In genomic region chr12:66032739-66033138, GRCh38 we compare ENCODE assay signal across 24 cellular contexts.
A peak's percentile ranks its signal among the peaks of the same experiment; 100 is the strongest.
DNase-seq lines count a peak whose midpoint lies in the region; ATAC-seq and TF ChIP-seq lines count a peak whose summit lies in the region.
"Had no signal": no experiment of that assay in that cellular context is flagged by ENCODE, and none has a peak within 500 bp of the region (broad histone marks: within the 10 kb centered on the region; RNA-seq: fewer than 3 reads in every experiment).

No MANE protein-coding gene starts in this region.

- H3K4me1 ChIP-seq in smooth muscle cell (ENCODE audit: low read depth) (peaks cover 7% of the 10 kb centered on the region), thyroid gland (no peaks in the 10 kb centered on the region)

- ATAC-seq in GM18867 (IDR thresholded peaks at IDR 0.05; ENCODE audit: unreplicated experiment) (peak; percentile 66), HG03175 (IDR thresholded peaks at IDR 0.05; ENCODE audit: unreplicated experiment) (peak; percentile 55)
- ATAC-seq: Panc1 had no signal

- no peak overlapping the region for H3K9ac ChIP-seq in smooth muscle cell (ENCODE audit: low read depth)

- H3K36me3 ChIP-seq in smooth muscle cell (ENCODE audit: low read depth) (no peaks in the 10 kb centered on the region), thyroid gland (no peaks in the 10 kb centered on the region)
- H3K36me3 ChIP-seq: MG63 had no signal

- WGBS in smooth muscle cell (ENCODE audit: low lambda C conversion rate): 84% methylated on average over 2 of the region's 2 CpGs
- 82 to 86% methylated on average over 2 of the region's 2 CpGs for WGBS in thyroid gland, 2 donors

- no peaks in the 10 kb centered on the region for H3K27me3 ChIP-seq in smooth muscle cell (ENCODE audit: low read depth)
- H3K27me3 ChIP-seq in thyroid gland: no peaks in the 10 kb centered on the region
- H3K27me3 ChIP-seq: MG63 had no signal

- H3K4me2 ChIP-seq in smooth muscle cell: peak overlapping the region; percentile 23

- H3K9me3 ChIP-seq in smooth muscle cell (replicated peaks; ENCODE audit: low read depth) (no peaks in the 10 kb centered on the region), thyroid gland (no peaks in the 10 kb centered on the region)
- H3K9me3 ChIP-seq: MG63 had no signal

- no peak for TF ChIP-seq POLR2A in thyroid gland (IDR thresholded peaks at IDR 0.05)

- H2AFZ ChIP-seq in smooth muscle cell (ENCODE audit: low read depth): no peak overlapping the region

- TF ChIP-seq CTCF in GM20000 (IDR thresholded peaks at IDR 0.05; ENCODE audit: extremely low read depth, missing control alignments) (no peak), smooth muscle cell (IDR thresholded peaks at IDR 0.05; ENCODE audit: borderline replicate concordance, insufficient read depth, poor library complexity, severe bottlenecking) (no peak), thyroid gland (IDR thresholded peaks at IDR 0.05) (no peak)

- DNase-seq in GM20000 (ENCODE audit: low spot score) (peak; percentile 18), smooth muscle cell (lab: John Stamatoyannopoulos, UW; ENCODE audit: unreplicated experiment) (no peak), 8988T (no peak), thyroid gland (no peak)
- DNase-seq in activated CD4-positive, alpha-beta T cell treated with anti-CD3 and anti-CD28 coated beads for 1 hour: no peak
- DNase-seq: C1 segment of cervical spinal cord; CD4-positive, alpha-beta memory T cell; COR-L47; KBM-7; MG63; NCI-H1417; NCI-H1694; NCI-H2081 treated with DMSO at 0.1 percent for 48 hours; NCI-H2171; NCI-H226; NCI-H510A; NCI-H69; SHP77; SW 1271; T-helper 9 cell had no signal

- H3K79me2 ChIP-seq in smooth muscle cell (ENCODE audit: low read depth): no peaks in the 10 kb centered on the region

- H3K4me3 ChIP-seq in smooth muscle cell (no peak overlapping the region), thyroid gland (replicated peaks in 1 of 3) (no peak overlapping the region)
- H3K4me3 ChIP-seq: MG63 had no signal

- no peaks in the 10 kb centered on the region for H4K20me1 ChIP-seq in smooth muscle cell (ENCODE audit: low read depth)

- no peak overlapping the region for H3K27ac ChIP-seq in smooth muscle cell (ENCODE audit: low read depth)
- no peak overlapping the region for H3K27ac ChIP-seq in thyroid gland
- H3K27ac ChIP-seq: RWPE1 had no signal

- intact Hi-C loops in thyroid gland (cut with DNase I): no loop called here

- peaks cover 11% of the 10 kb centered on the region for H3F3A ChIP-seq in smooth muscle cell (ENCODE audit: low read depth)
